ENCODE assay signal across 15 cellular contexts in the genomic region with DNA sequence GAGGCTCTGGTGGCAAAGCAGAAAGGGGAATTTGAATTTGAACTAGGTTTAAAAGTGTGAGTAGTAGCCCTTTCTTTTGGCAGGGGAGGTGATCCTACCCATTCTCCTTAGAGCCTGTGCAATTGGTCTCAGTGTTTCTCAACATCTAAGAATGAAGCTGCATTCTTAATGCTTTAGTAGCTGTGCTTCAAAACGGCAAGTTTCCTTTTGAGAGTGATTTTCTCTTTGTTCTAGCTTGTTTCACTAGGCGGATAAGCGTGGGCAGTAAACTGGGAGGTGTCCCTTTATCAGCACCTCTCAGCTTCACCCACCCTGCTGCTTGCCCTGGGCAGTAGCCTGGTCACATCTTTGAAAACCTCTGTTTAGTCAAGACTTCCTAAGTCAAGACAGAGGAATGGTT. TPM values are rescaled to one million over a fixed set of nuclear protein-coding genes. Genes with fewer than 3 reads are reported as not detected.
DNase-seq lines count a peak whose midpoint lies in the region; ATAC-seq, FAIRE-seq and TF ChIP-seq lines count a peak whose summit lies in the region.
"Had no signal": no experiment of that assay in that cellular context is flagged by ENCODE, and none has a peak within 500 bp of the region (broad histone marks: within the 10 kb centered on the region; RNA-seq: fewer than 3 reads in every experiment).

No MANE protein-coding gene starts in this region.

- no peak for ATAC-seq in HG03457 (IDR thresholded peaks at IDR 0.05; ENCODE audit: unreplicated experiment)
- no peak for ATAC-seq in left lobe of liver
- no peak for ATAC-seq in HG03196 (IDR thresholded peaks at IDR 0.05; ENCODE audit: unreplicated experiment)

- peak overlapping the region; percentile 9 for H2AFZ ChIP-seq in keratinocyte (ENCODE audit: control insufficient read depth, low read length)

- TF ChIP-seq CTCF in A673 (conservative IDR thresholded peaks at IDR 0.05; ENCODE audit: low read depth, low read length) (no peak), breast epithelium (IDR thresholded peaks at IDR 0.05) (no peak), keratinocyte (optimal IDR thresholded peaks at IDR 0.05 in 1 of 3, IDR thresholded peaks at IDR 0.05 in 1 of 3, conservative IDR thresholded peaks at IDR 0.05 in 1 of 3; ENCODE audit: extremely low read depth in 1 of 3, insufficient read depth in 2 of 3, low read length in 3 of 3) (no peak)

- H3K9me1 ChIP-seq in keratinocyte (ENCODE audit: control insufficient read depth, extremely low read depth, insufficient read depth, low read length) = no peaks in the 10 kb centered on the region

- H3K27me3 ChIP-seq in A673 (replicated peaks; ENCODE audit: insufficient read depth, low read depth, low read length, poor library complexity) (no peaks in the 10 kb centered on the region), HUES48 (ENCODE audit: control insufficient read depth, insufficient read depth, low read length) (no peaks in the 10 kb centered on the region), breast epithelium (no peaks in the 10 kb centered on the region), keratinocyte (ENCODE audit: control insufficient read depth, extremely low read depth, insufficient read depth, low read length) (no peaks in the 10 kb centered on the region)
- H3K27me3 ChIP-seq: tibial nerve had no signal

- dilution Hi-C loops in keratinocyte (cut with MboI; ENCODE audit: extremely low pct_ligation_motif_present, low sequenced_read_pairs) = no loop called here

- BruUV-seq in A673 (replicated peaks; lab: Mats Ljungman, UMichigan) = no TSS peak

- H3K4me2 ChIP-seq in keratinocyte (ENCODE audit: control insufficient read depth, extremely low read depth, insufficient read depth, low read depth, low read length) = peak overlapping the region; percentile 88

- H3K79me2 ChIP-seq in keratinocyte (ENCODE audit: control insufficient read depth, insufficient read depth, low read length) = peaks cover 99% of the 10 kb centered on the region

- H3K27ac ChIP-seq in A673 (ENCODE audit: low read depth, low read length, poor library complexity, severe bottlenecking) (no peak overlapping the region), HUES48 (ENCODE audit: low read depth, low read length) (peak overlapping the region; percentile 56), breast epithelium (peak overlapping the region; percentile 46 to 98), keratinocyte (ENCODE audit: control insufficient read depth, insufficient read depth, low read length) (peak overlapping the region; percentile 80)

- H3K4me1 ChIP-seq in A673 (ENCODE audit: insufficient read depth, low read length, poor library complexity, severe bottlenecking) = peaks cover 58% of the 10 kb centered on the region
- H3K4me1 ChIP-seq in HUES48 (ENCODE audit: control insufficient read depth, insufficient read depth, low read length) = peaks cover 88% of the 10 kb centered on the region
- peaks cover 26 to 27% of the 10 kb centered on the region in 2 donors for H3K4me1 ChIP-seq in breast epithelium
- H3K4me1 ChIP-seq in keratinocyte (ENCODE audit: control insufficient read depth, extremely low read depth, insufficient read depth, low read length) = peaks cover 80% of the 10 kb centered on the region

- no peak for TF ChIP-seq POLR2A in breast epithelium (IDR thresholded peaks at IDR 0.05)

- H3K36me3 ChIP-seq in A673 (ENCODE audit: insufficient read depth, low read length, poor library complexity, severe bottlenecking) (no peaks in the 10 kb centered on the region), HUES48 (ENCODE audit: control insufficient read depth, insufficient read depth, low read length) (no peaks in the 10 kb centered on the region), breast epithelium (no peaks in the 10 kb centered on the region), keratinocyte (ENCODE audit: control insufficient read depth in 2 of 2, extremely low read depth in 1 of 2, insufficient read depth in 2 of 2, low read length in 2 of 2) (no peaks in the 10 kb centered on the region)
- H3K36me3 ChIP-seq: tibial nerve had no signal

- H3K9ac ChIP-seq in HUES48 (ENCODE audit: low read depth, low read length) = no peak overlapping the region
- peak overlapping the region; percentile 36 for H3K9ac ChIP-seq in keratinocyte (ENCODE audit: control insufficient read depth, extremely low read depth, insufficient read depth, low read length)

- H3K4me3 ChIP-seq in A673 (ENCODE audit: low read depth, low read length, poor library complexity, severe bottlenecking) = no peak overlapping the region
- H3K4me3 ChIP-seq in HUES48 (ENCODE audit: low read depth, low read length) = no peak overlapping the region
- peak overlapping the region in 1 of 3 donors; percentile 98 for H3K4me3 ChIP-seq in breast epithelium
- H3K4me3 ChIP-seq in keratinocyte (ENCODE audit: control insufficient read depth in 2 of 3, extremely low read depth in 1 of 3, insufficient read depth in 2 of 3, low read depth in 1 of 3, low read length in 3 of 3) = peak overlapping the region in 2 of 3 experiments; percentile 37 to 46
- H3K4me3 ChIP-seq: tibial nerve had no signal

- H3K9me3 ChIP-seq in A673 (ENCODE audit: low read depth, low read length, poor library complexity, severe bottlenecking) = no peaks in the 10 kb centered on the region
- H3K9me3 ChIP-seq in HUES48 (ENCODE audit: control insufficient read depth, insufficient read depth, low read length) = no peaks in the 10 kb centered on the region
- no peaks in the 10 kb centered on the region for H3K9me3 ChIP-seq in breast epithelium
- H3K9me3 ChIP-seq in keratinocyte (ENCODE audit: control insufficient read depth, low read depth, low read length) = no peaks in the 10 kb centered on the region
- H3K9me3 ChIP-seq: tibial nerve had no signal

- intact Hi-C loops in A673 (cut with micrococcal nuclease; ENCODE audit: unreplicated experiment) (no loop called here), breast epithelium (cut with DNase I; ENCODE audit: low total_unique reads) (no loop called here)

- DNase-seq in A673 (ENCODE audit: low spot score) = peak; percentile 21
- DNase-seq in breast epithelium (ENCODE audit: low spot score in 2 of 2) = no peak
- DNase-seq in keratinocyte (ENCODE audit: low read depth, low spot score) = peak; percentile 77
- DNase-seq in epidermal melanocyte (ENCODE audit: insufficient read length, low spot score) = no peak
- DNase-seq in left lobe of liver (ENCODE audit: low spot score) = no peak
- DNase-seq: activated CD4-positive, alpha-beta T cell treated with anti-CD3 and anti-CD28 coated beads for 4 hours; activated gamma-delta T cell; NCI-H1092; NCI-H526; retina had no signal

- POLR2A ChIA-PET in A673 (lab: Charles Lee; ENCODE audit: low non-redundant PET) = no interaction called here

- peak; percentile 91 for FAIRE-seq in keratinocyte (lab: Jason Lieb, UNC)
- FAIRE-seq: colon had no signal

- CTCF ChIA-PET in A673 (lab: Charles Lee) = no interaction called here

- no peaks in the 10 kb centered on the region for H4K20me1 ChIP-seq in keratinocyte (ENCODE audit: control insufficient read depth, extremely low read depth, insufficient read depth, low read length)

RNA-seq across cellular contexts. Expression of gene CRIM1, which starts 6.7 kb away (rescaled TPM):
- total RNA-seq in A673 (2021) (35.3 and 46.5 TPM in 2 replicates), breast epithelium (100 to 1,000 TPM; 166 to 187 (median 178) TPM), left lobe of liver (7.1 TPM)
- 98.3 to 136 TPM (median 116 TPM) in 3 replicates for polyA plus RNA-seq in keratinocyte
- 32.2 TPM for polyA plus RNA-seq in keratinocyte (2011; ENCODE audit: low read depth)
- polyA plus RNA-seq in keratinocyte (2011; cell fraction: cytosol; rRNA removed) = 54.2 and 69.7 TPM in 2 replicates
- 316 and 318 TPM in 2 replicates for polyA plus RNA-seq in keratinocyte (2011; cell fraction: nucleus; rRNA removed)
- polyA plus RNA-seq in keratinocyte (2012; ENCODE audit: low replicate concordance) = 51.3 and 110 TPM in 2 replicates
- polyA minus RNA-seq in keratinocyte = 353 to 631 TPM (median 519 TPM) in 3 replicates
- 371 TPM for polyA minus RNA-seq in keratinocyte (2011; cell fraction: cytosol; rRNA and poly(A)+ RNA removed)
- polyA minus RNA-seq in keratinocyte (2011; cell fraction: nucleus; rRNA and poly(A)+ RNA removed) = 966 and 975 TPM in 2 replicates

Comparison
In these comparisons a context has a peak if more than half of its experiments do, and no peak if none do; other contexts are left out.
1. DNase-seq: peak in A673 (single experiment) and keratinocyte (single experiment); none in breast epithelium (0 of 2), epidermal melanocyte (single experiment) and left lobe of liver (single experiment).
2. H3K4me3 ChIP-seq: peak in keratinocyte (2 of 3); none in A673 (single experiment) and HUES48 (single experiment).